In genomic region chr11:6565988-6566703, GRCh38 we compare ENCODE assay signal across 1 cellular context.
TF ChIP-seq lines count a peak whose summit lies in the region.

No MANE protein-coding gene starts in this region.

TF ChIP-seq in SK-N-SH, 30 proteins besides CTCF, POLR2A, EP300 and RAD21:
- TF ChIP-seq RXRA (IDR thresholded peaks at IDR 0.05; ENCODE audit: borderline replicate concordance, low read depth) (no peak), FOSL2 (IDR thresholded peaks at IDR 0.05; ENCODE audit: borderline replicate concordance, low read depth) (no peak), MEF2A (IDR thresholded peaks at IDR 0.05; ENCODE audit: borderline replicate concordance, low read depth) (no peak), ELF1 (IDR thresholded peaks at IDR 0.05) (no peak), RFX5 (IDR thresholded peaks at IDR 0.05; ENCODE audit: low read length) (no peak), YY1 (IDR thresholded peaks at IDR 0.05; ENCODE audit: low read depth) (no peak), USF2 (IDR thresholded peaks at IDR 0.05; ENCODE audit: borderline replicate concordance, low read depth, low read length) (no peak), ZBTB33 (IDR thresholded peaks at IDR 0.05; ENCODE audit: borderline replicate concordance, low read depth) (no peak), CHD2 (IDR thresholded peaks at IDR 0.05; ENCODE audit: low read length, partially characterized antibody) (no peak), FOXM1 (IDR thresholded peaks at IDR 0.05; ENCODE audit: low read depth) (no peak)
